ENCODE assay signal across 8 cellular contexts in genomic region chr6:37171141-37171969, GRCh38. TPM values are rescaled to one million over a fixed set of nuclear protein-coding genes. Genes with fewer than 3 reads are reported as not detected.
A peak's percentile ranks its signal among the peaks of the same experiment; 100 is the strongest.
DNase-seq lines count a peak whose midpoint lies in the region; ATAC-seq and TF ChIP-seq lines count a peak whose summit lies in the region.

No MANE protein-coding gene starts in this region.

- H3K4me3 ChIP-seq in PC-9: peak overlapping the region; percentile 64
- peak overlapping the region; percentile 98 for H3K4me3 ChIP-seq in rectal smooth muscle tissue (ENCODE audit: low read length)

- peaks cover 31% of the 10 kb centered on the region for H4K20me1 ChIP-seq in PC-9 (ENCODE audit: insufficient read depth)

- H3K4me2 ChIP-seq in PC-9: peak overlapping the region; percentile 91

- DNase-seq in NCI-H1105 treated with DMSO at 0.1 percent for 48 hours (lab: John Stamatoyannopoulos, UW): peak; percentile 48
- no peak for DNase-seq in NCI-H1105 (lab: John Stamatoyannopoulos, UW)
- peak in 1 of 2 experiments; percentile 8 for DNase-seq in PC-9
- DNase-seq in hippocampal formation (lab: John Stamatoyannopoulos, UW): peak; percentile 46 to 51

- peaks cover 40% of the 10 kb centered on the region for H3K79me2 ChIP-seq in PC-9 (ENCODE audit: low read depth)

- peaks cover 43% of the 10 kb centered on the region for H3K36me3 ChIP-seq in PC-9 (ENCODE audit: low read depth)
- H3K36me3 ChIP-seq in rectal smooth muscle tissue (ENCODE audit: control insufficient read depth, insufficient read depth, low read length): peaks cover 24% of the 10 kb centered on the region

- H3K9me2 ChIP-seq in PC-9 (ENCODE audit: insufficient read depth): no peaks in the 10 kb centered on the region

- peaks cover 70% of the 10 kb centered on the region for H3F3A ChIP-seq in PC-9 (ENCODE audit: insufficient read depth, low read depth)

- H3K9me3 ChIP-seq in PC-9 (ENCODE audit: insufficient read depth, low read depth): no peaks in the 10 kb centered on the region

- peak overlapping the region; percentile 89 for H3K27ac ChIP-seq in PC-9
- H3K27ac ChIP-seq in angular gyrus (ENCODE audit: low read depth, low read length): peak overlapping the region; percentile 90
- H3K27ac ChIP-seq in rectal smooth muscle tissue (ENCODE audit: low read depth, low read length): peak overlapping the region; percentile 99

- BruUV-seq in PC-9 (replicated peaks; lab: Mats Ljungman, UMichigan): TSS peak; percentile 74

- ATAC-seq in GM19397 (IDR thresholded peaks at IDR 0.05; ENCODE audit: unreplicated experiment) (no peak), HG03196 (IDR thresholded peaks at IDR 0.05; ENCODE audit: unreplicated experiment) (no peak)

- no peak overlapping the region for H2AFZ ChIP-seq in PC-9

- CTCF ChIA-PET in PC-9 (lab: Charles Lee): interaction anchor here (0.6 to 1.7 kb wide), 10 partner anchors 28 to 186 kb away, joined by 3 to 10 read pairs (median 6); partner anchors contain the start of gene MTCH1

- POLR2A ChIA-PET in PC-9 (lab: Charles Lee; ENCODE audit: unreplicated experiment): interaction anchor here (0.6 to 2.3 kb wide), 4 partner anchors 35 to 45 kb away, joined by 5 to 8 read pairs (median 6); no protein-coding TSS in a partner anchor

- peaks cover 36% of the 10 kb centered on the region for H3K4me1 ChIP-seq in PC-9 (replicated peaks; ENCODE audit: insufficient read depth)
- peaks cover 13% of the 10 kb centered on the region for H3K4me1 ChIP-seq in rectal smooth muscle tissue (ENCODE audit: control insufficient read depth, insufficient read depth, low read length)

- intact Hi-C loops in PC-9 (cut with micrococcal nuclease; ENCODE audit: unreplicated experiment): no loop called here

- no peaks in the 10 kb centered on the region for H3K27me3 ChIP-seq in PC-9 (ENCODE audit: insufficient read depth, low read depth)
- no peaks in the 10 kb centered on the region for H3K27me3 ChIP-seq in rectal smooth muscle tissue (ENCODE audit: control insufficient read depth, insufficient read depth, low read length)

- no peak for TF ChIP-seq CTCF in PC-9 (conservative IDR thresholded peaks at IDR 0.05)

- H3K9ac ChIP-seq in rectal smooth muscle tissue (ENCODE audit: low read length): peak overlapping the region; percentile 88

RNA-seq across cellular contexts. Expression of gene PIM1, which starts 1.4 kb away (rescaled TPM):
- 51.0 and 60.3 TPM in 2 replicates for total RNA-seq in PC-9 (2021)
